ENCODE assay signal across 8 cellular contexts in genomic region chr22:20016734-20017621, GRCh38. TPM values are rescaled to one million over a fixed set of nuclear protein-coding genes. Genes with fewer than 3 reads are reported as not detected.
A peak's percentile ranks its signal among the peaks of the same experiment; 100 is the strongest.
DNase-seq lines count a peak whose midpoint lies in the region; ATAC-seq, FAIRE-seq and TF ChIP-seq lines count a peak whose summit lies in the region.

ARVCF (minus strand) TSS chr22:20016823; CDS start chr22:19990794, 26,029 bp downstream.

- H3K27me3 ChIP-seq in BLaER1 treated with 17β-estradiol and CSF1 and Interleukin-3, amounts not matched to agents 10 nM and 100 nM, result peaks cover 37 to 47% (median 42%) of the 10 kb centered on the region in 11 experiments

- no TSS peak for BruUV-seq in OCI-LY7 (replicated peaks; lab: Mats Ljungman, UMichigan)

- peak within 1 kb of the TSS; percentile 91 for H2AFZ ChIP-seq in OCI-LY7 (ENCODE audit: low read length)

- 0 out of 2 replicates have a peak, but pooled peaks have one; percentile 12 for TF ChIP-seq CTCF in OCI-LY7 (conservative IDR thresholded peaks at IDR 0.05; ENCODE audit: low read length)
- peak; percentile 5 for TF ChIP-seq CTCF in epithelial cell of proximal tubule (conservative IDR thresholded peaks at IDR 0.05; ENCODE audit: low read depth, low read length)
- no peak for TF ChIP-seq CTCF in mucosa of descending colon (IDR thresholded peaks at IDR 0.05)

- CTCF ChIA-PET in OCI-LY7 (lab: Charles Lee; ENCODE audit: unreplicated experiment), result no interaction called here

- H3K36me3 ChIP-seq in BLaER1 treated with 17β-estradiol and CSF1 and Interleukin-3, amounts not matched to agents 10 nM and 100 nM, result no peaks in the 10 kb centered on the region; a peak in 1 of 22 replicates
- H3K36me3 ChIP-seq in OCI-LY7 (ENCODE audit: insufficient read depth, low read length) (no peaks in the 10 kb centered on the region), mucosa of descending colon (ENCODE audit: low read depth) (no peaks in the 10 kb centered on the region)

- POLR2A ChIA-PET in OCI-LY7 (lab: Charles Lee), result no interaction called here

- peak within 1 kb of the TSS; percentile 72 to 84 (median 77) for H3K4me3 ChIP-seq in BLaER1 treated with 17β-estradiol and CSF1 and Interleukin-3, amounts not matched to agents 10 nM and 100 nM
- peak within 1 kb of the TSS; percentile 70 for H3K4me3 ChIP-seq in OCI-LY7 (ENCODE audit: low read depth, low read length, poor library complexity, severe bottlenecking)
- peak within 1 kb of the TSS; percentile 69 for H3K4me3 ChIP-seq in epithelial cell of proximal tubule (ENCODE audit: low read depth, low read length)
- peak within 1 kb of the TSS; percentile 51 for H3K4me3 ChIP-seq in mucosa of descending colon

- H3K27ac ChIP-seq in BLaER1 treated with 17β-estradiol and CSF1 and Interleukin-3, amounts not matched to agents 10 nM and 100 nM, result peak within 1 kb of the TSS in 3 of 11 experiments; percentile 12 to 40 (median 15); a peak in 3 of 22 replicates
- no peak within 1 kb of the TSS for H3K27ac ChIP-seq in OCI-LY7 (ENCODE audit: low read depth, low read length, poor library complexity, severe bottlenecking)

- FAIRE-seq in HTR-8/SVneo (lab: Jason Lieb, UNC), result peak; percentile 88

- H3K79me2 ChIP-seq in OCI-LY7 (ENCODE audit: insufficient read depth, low read depth, low read length), result no peaks in the 10 kb centered on the region

- peaks cover 9 to 56% (median 38%) of the 10 kb centered on the region in 10 experiments for H3K4me1 ChIP-seq in BLaER1 treated with 17β-estradiol and CSF1 and Interleukin-3, amounts not matched to agents 10 nM and 100 nM
- H3K4me1 ChIP-seq in OCI-LY7 (ENCODE audit: insufficient read depth, low read length, poor library complexity, severe bottlenecking) (peaks cover 23% of the 10 kb centered on the region), mucosa of descending colon (ENCODE audit: low read depth) (peaks cover 16% of the 10 kb centered on the region)

- DNase-seq in HTR-8/SVneo (ENCODE audit: insufficient read length, low spot score) (peak; percentile 94), OCI-LY7 (ENCODE audit: low spot score) (peak; percentile 90), activated T-cell treated with anti-CD3 and anti-CD28 coated beads for 48 hours (ENCODE audit: low read depth) (peak; percentile 90), epithelial cell of proximal tubule (ENCODE audit: low read depth) (peak; percentile 30), mucosa of descending colon (peak; percentile 92 to 95 (median 94))
- DNase-seq in stimulated activated CD8-positive, alpha-beta memory T cell treated with anti-CD3 and anti-CD28 coated beads, Interleukin-2, amount 100 ng/mL, for 48 hours (ENCODE audit: low read depth in 2 of 2), result peak; percentile 81 to 85

- peak within 1 kb of the TSS; percentile 51 to 78 (median 71); a peak in 21 of 22 replicates for H3K9ac ChIP-seq in BLaER1 treated with 17β-estradiol and CSF1 and Interleukin-3, amounts not matched to agents 10 nM and 100 nM

- intact Hi-C loops in OCI-LY7 (cut with micrococcal nuclease; ENCODE audit: unreplicated experiment), result no loop called here
- intact Hi-C loops in mucosa of descending colon (cut with DNase I, micrococcal nuclease), result no loop called here

- H3K9me2 ChIP-seq in OCI-LY7 (ENCODE audit: insufficient read depth, low read length), result no peaks in the 10 kb centered on the region

- H3K9me3 ChIP-seq in BLaER1 treated with 17β-estradiol and CSF1 and Interleukin-3, amounts not matched to agents 10 nM and 100 nM (replicated peaks in 1 of 11), result no peaks in the 10 kb centered on the region
- no peaks in the 10 kb centered on the region for H3K9me3 ChIP-seq in OCI-LY7 (ENCODE audit: low read length)
- no peaks in the 10 kb centered on the region for H3K9me3 ChIP-seq in mucosa of descending colon

- ATAC-seq in GM19372 (IDR thresholded peaks at IDR 0.05; ENCODE audit: low read depth, unreplicated experiment) (peak; percentile 63), mucosa of descending colon (peak; percentile 78)

- H3K4me2 ChIP-seq in BLaER1 treated with 17β-estradiol and CSF1 and Interleukin-3, amounts not matched to agents 10 nM and 100 nM, result peak within 1 kb of the TSS; percentile 87 to 99 (median 96)
- peak within 1 kb of the TSS; percentile 98 for H3K4me2 ChIP-seq in OCI-LY7 (ENCODE audit: low read length)

- H4K20me1 ChIP-seq in BLaER1 treated with 17β-estradiol and CSF1 and Interleukin-3, amounts not matched to agents 10 nM and 100 nM, result peaks cover 1 to 27% (median 10%) of the 10 kb centered on the region in 11 experiments; a peak in 14 of 22 replicates
- no peaks in the 10 kb centered on the region for H4K20me1 ChIP-seq in OCI-LY7 (ENCODE audit: insufficient read depth, low read length)

RNA-seq across cellular contexts. Expression of gene ARVCF, which starts in this region (rescaled TPM):
- 1.8 and 2.9 TPM in 2 replicates for total RNA-seq in OCI-LY7 (2014; rRNA removed; shearing (Covaris generic))
- 3.8 and 3.9 TPM in 2 replicates for total RNA-seq in OCI-LY7 (2022)
- 53.2 and 109 TPM in 2 replicates for total RNA-seq in epithelial cell of proximal tubule
- total RNA-seq in mucosa of descending colon, result 10 to 100 TPM; 11.2 to 15.3 (median 15.1) TPM

Comparison
In these comparisons a context has a peak if more than half of its experiments do, and no peak if none do; other contexts are left out.
1. DNase-seq: peak in every context shown above with its lines; median percentile 94 in HTR-8/SVneo; 94 in mucosa of descending colon; 90 in OCI-LY7; 90 in activated T-cell treated with anti-CD3 and anti-CD28 coated beads for 48 hours; 83 in stimulated activated CD8-positive, alpha-beta memory T cell treated with anti-CD3 and anti-CD28 coated beads, Interleukin-2, amount 100 ng/mL, for 48 hours; 30 in epithelial cell of proximal tubule.